In genomic region chr15:75367913-75368688, GRCh38 we compare ENCODE assay signal across 8 cellular contexts. TPM values are rescaled to one million over a fixed set of nuclear protein-coding genes. Genes with fewer than 3 reads are reported as not detected.
DNase-seq lines count a peak whose midpoint lies in the region; ATAC-seq and FAIRE-seq lines count a peak whose summit lies in the region.

MAN2C1 (minus strand) TSS chr15:75368607; CDS start chr15:75368583, 24 bp downstream.

- peaks cover 48% of the 10 kb centered on the region for H3K36me3 Mint-ChIP-seq in effector memory CD8-positive, alpha-beta T cell (ENCODE audit: insufficient read depth)
- peaks cover 6% of the 10 kb centered on the region for H3K36me3 Mint-ChIP-seq in memory B cell

- H3K4me3 Mint-ChIP-seq in effector memory CD8-positive, alpha-beta T cell = peak within 1 kb of the TSS; percentile 89 to 91
- peak within 1 kb of the TSS; percentile 89 for H3K4me3 Mint-ChIP-seq in memory B cell

- no peaks in the 10 kb centered on the region for H3K27me3 Mint-ChIP-seq in effector memory CD8-positive, alpha-beta T cell
- no peaks in the 10 kb centered on the region for H3K27me3 Mint-ChIP-seq in memory B cell

- in situ Hi-C loops in Caki2 (cut with HindIII; ENCODE audit: low pct_unique_long_range_greater_than_20kb, low sequenced_read_pairs) = no loop called here

- peak; percentile 94 for DNase-seq in Caki2 (ENCODE audit: low read depth)
- peak; percentile 97 for DNase-seq in HTR-8/SVneo (ENCODE audit: insufficient read length, low spot score)
- peak; percentile 93 for DNase-seq in NOMO-1 treated with DMSO at 0.1 percent for 48 hours (lab: John Stamatoyannopoulos, UW; ENCODE audit: unreplicated experiment)
- DNase-seq in activated CD8-positive, alpha-beta memory T cell treated with anti-CD3 and anti-CD28 coated beads for 4 hours (ENCODE audit: low read depth in 2 of 2) = peak; percentile 74 to 84
- DNase-seq in effector memory CD8-positive, alpha-beta T cell = peak; percentile 82 to 86 (median 85)
- peak; percentile 92 to 93 for DNase-seq in memory B cell (ENCODE audit: low spot score in 2 of 2)
- DNase-seq in stimulated activated CD8-positive, alpha-beta memory T cell treated with anti-CD3 and anti-CD28 coated beads, Interleukin-12 subunit alpha, Interleukin-12 subunit beta, amount 100 ng/mL, for 24 hours (ENCODE audit: extremely low read depth) = peak; percentile 85

- H3K27ac Mint-ChIP-seq in effector memory CD8-positive, alpha-beta T cell = peak within 1 kb of the TSS; percentile 96 to 97
- H3K27ac Mint-ChIP-seq in memory B cell = peak within 1 kb of the TSS; percentile 96

- peak; percentile 93 for FAIRE-seq in HTR-8/SVneo (lab: Jason Lieb, UNC)

- no peaks in the 10 kb centered on the region for H3K9me3 Mint-ChIP-seq in effector memory CD8-positive, alpha-beta T cell
- H3K9me3 Mint-ChIP-seq in memory B cell = no peaks in the 10 kb centered on the region

- H3K4me1 Mint-ChIP-seq in effector memory CD8-positive, alpha-beta T cell (ENCODE audit: low read depth in 2 of 2) = peaks cover 16 to 19% of the 10 kb centered on the region in 2 donors
- peaks cover 11% of the 10 kb centered on the region for H3K4me1 Mint-ChIP-seq in memory B cell

- ATAC-seq in GM21367 (IDR thresholded peaks at IDR 0.05; ENCODE audit: unreplicated experiment) = peak; percentile 74
- ATAC-seq in effector memory CD8-positive, alpha-beta T cell (replicated peaks) = peak; percentile 92
- peak; percentile 90 for ATAC-seq in memory B cell (ENCODE audit: low read depth)

RNA-seq across cellular contexts. Expression of gene MAN2C1, which starts in this region (rescaled TPM):
- 66.8 and 90.6 TPM in 2 replicates for total RNA-seq in Caki2 (2014; rRNA removed; shearing (Covaris generic); ENCODE audit: low replicate concordance)

Comparison
In these comparisons a context has a peak if more than half of its experiments do, and no peak if none do; other contexts are left out.
1. Peak in every context shown above with its lines: DNase-seq and ATAC-seq.